19 cellular contexts compared by ENCODE assay signal in genomic region chr22:47021371-47022074, GRCh38.
DNase-seq lines count a peak whose midpoint lies in the region; ATAC-seq lines count a peak whose summit lies in the region.
"Had no signal": no experiment of that assay in that cellular context is flagged by ENCODE, and none has a peak within 500 bp of the region (broad histone marks: within the 10 kb centered on the region; RNA-seq: fewer than 3 reads in every experiment).

No MANE protein-coding gene starts in this region.

- H3K27ac Mint-ChIP-seq in activated naive CD4-positive, alpha-beta T cell treated with anti-CD3 and anti-CD28 coated beads for 36 hours: peak overlapping the region; percentile 11
- peak overlapping the region; percentile 61 for H3K27ac Mint-ChIP-seq in T-helper 17 cell
- peak overlapping the region; percentile 57 for H3K27ac Mint-ChIP-seq in stimulated activated naive B cell treated with anti-CD40 and anti-IgM and Interleukin-4, amounts not matched to agents 10 μg/mL and 1 μg/mL and 100 μg/mL, for 72 hours
- H3K27ac Mint-ChIP-seq: GM23338 had no signal

- no peak overlapping the region for H2BK15ac ChIP-seq in mesenchymal stem cell (ENCODE audit: low read depth, poor library complexity, severe bottlenecking)

- H4K91ac ChIP-seq in mesenchymal stem cell (ENCODE audit: low read length): no peak overlapping the region

- H3K36me3 ChIP-seq in mesenchymal stem cell (ENCODE audit: control insufficient read depth in 1 of 2, insufficient read depth in 2 of 2, low read depth in 1 of 2, low read length in 2 of 2): peaks cover 7 to 17% of the 10 kb centered on the region in 2 experiments

- ATAC-seq in T-helper 17 cell (no peak), HG03108 (IDR thresholded peaks at IDR 0.05; ENCODE audit: unreplicated experiment) (no peak)
- no peak for ATAC-seq in stimulated activated naive B cell treated with anti-CD40 and anti-IgM and Interleukin-4, amounts not matched to agents 10 μg/mL and 1 μg/mL and 100 μg/mL, for 72 hours (replicated peaks)
- ATAC-seq: GM23338, HCT116, K562 had no signal

- H3K4ac ChIP-seq in mesenchymal stem cell (ENCODE audit: low read depth in 1 of 2, low read length in 2 of 2): no peak overlapping the region

- H3K4me3 Mint-ChIP-seq in activated naive CD4-positive, alpha-beta T cell treated with anti-CD3 and anti-CD28 coated beads for 36 hours: no peak overlapping the region
- no peak overlapping the region for H3K4me3 Mint-ChIP-seq in T-helper 17 cell
- no peak overlapping the region for H3K4me3 Mint-ChIP-seq in stimulated activated naive B cell treated with anti-CD40 and anti-IgM and Interleukin-4, amounts not matched to agents 10 μg/mL and 1 μg/mL and 100 μg/mL, for 72 hours
- H3K4me3 Mint-ChIP-seq: GM23338 had no signal

- intact Hi-C loops in activated naive CD4-positive, alpha-beta T cell treated with anti-CD3 and anti-CD28 coated beads for 36 hours (cut with micrococcal nuclease): no loop called here

- no peak overlapping the region for H2BK5ac ChIP-seq in mesenchymal stem cell (ENCODE audit: low read depth, low read length, poor library complexity, severe bottlenecking)

- H3K9ac ChIP-seq in mesenchymal stem cell (ENCODE audit: low read length): no peak overlapping the region

- peaks cover 8% of the 10 kb centered on the region for H3K4me1 ChIP-seq in mesenchymal stem cell (ENCODE audit: control insufficient read depth, insufficient read depth, low read depth, low read length)

- H3K9me3 ChIP-seq in T-helper 17 cell (ENCODE audit: control insufficient read depth, low read length, poor library complexity, severe bottlenecking) (no peaks in the 10 kb centered on the region), mesenchymal stem cell (ENCODE audit: control insufficient read depth, low read length) (no peaks in the 10 kb centered on the region)

- no peaks in the 10 kb centered on the region for H3K27me3 ChIP-seq in mesenchymal stem cell (ENCODE audit: control insufficient read depth in 1 of 2, insufficient read depth in 1 of 2, low read length in 2 of 2)

- H3K27ac ChIP-seq in mesenchymal stem cell (ENCODE audit: low read length, poor library complexity, severe bottlenecking): no peak overlapping the region
- H3K27ac ChIP-seq: C4-2B had no signal

- H4K8ac ChIP-seq in mesenchymal stem cell (ENCODE audit: low read length): no peak overlapping the region

- peaks cover 5% of the 10 kb centered on the region for H3K36me3 Mint-ChIP-seq in activated naive CD4-positive, alpha-beta T cell treated with anti-CD3 and anti-CD28 coated beads for 36 hours (ENCODE audit: low read depth)
- H3K36me3 Mint-ChIP-seq in T-helper 17 cell (ENCODE audit: low read depth): peaks cover 6% of the 10 kb centered on the region
- H3K36me3 Mint-ChIP-seq in stimulated activated naive B cell treated with anti-CD40 and anti-IgM and Interleukin-4, amounts not matched to agents 10 μg/mL and 1 μg/mL and 100 μg/mL, for 72 hours: peaks cover 61% of the 10 kb centered on the region in 2 donors

- H3K18ac ChIP-seq in mesenchymal stem cell (ENCODE audit: low read depth in 1 of 2, low read length in 2 of 2): no peak overlapping the region

- peaks cover 34% of the 10 kb centered on the region for H3K4me1 Mint-ChIP-seq in activated naive CD4-positive, alpha-beta T cell treated with anti-CD3 and anti-CD28 coated beads for 36 hours (ENCODE audit: low read depth)
- peaks cover 23% of the 10 kb centered on the region for H3K4me1 Mint-ChIP-seq in T-helper 17 cell
- H3K4me1 Mint-ChIP-seq in stimulated activated naive B cell treated with anti-CD40 and anti-IgM and Interleukin-4, amounts not matched to agents 10 μg/mL and 1 μg/mL and 100 μg/mL, for 72 hours: peaks cover 20 to 23% of the 10 kb centered on the region in 2 donors

- no peaks in the 10 kb centered on the region for H3K27me3 Mint-ChIP-seq in activated naive CD4-positive, alpha-beta T cell treated with anti-CD3 and anti-CD28 coated beads for 36 hours (ENCODE audit: low read depth)
- no peaks in the 10 kb centered on the region for H3K27me3 Mint-ChIP-seq in T-helper 17 cell
- no peaks in the 10 kb centered on the region for H3K27me3 Mint-ChIP-seq in stimulated activated naive B cell treated with anti-CD40 and anti-IgM and Interleukin-4, amounts not matched to agents 10 μg/mL and 1 μg/mL and 100 μg/mL, for 72 hours

- H2BK120ac ChIP-seq in mesenchymal stem cell (ENCODE audit: low read depth, low read length): no peak overlapping the region

- H3K23ac ChIP-seq in mesenchymal stem cell (ENCODE audit: low read length in 2 of 2): no peak overlapping the region

- peak overlapping the region in 1 of 2 experiments; percentile 6 for H3K14ac ChIP-seq in mesenchymal stem cell (ENCODE audit: low read length in 2 of 2)

- peaks cover 29% of the 10 kb centered on the region for H3K79me1 ChIP-seq in mesenchymal stem cell (replicated peaks; ENCODE audit: low read length, poor library complexity, severe bottlenecking)

- CTCF ChIA-PET in activated naive CD4-positive, alpha-beta T cell treated with anti-CD3 and anti-CD28 coated beads for 36 hours (lab: Charles Lee): no interaction called here

- H2AK5ac ChIP-seq in mesenchymal stem cell (ENCODE audit: low read length, severe bottlenecking): peak overlapping the region; percentile 86

- WGBS in mesenchymal stem cell: 95% methylated on average over 7 of the region's 7 CpGs

- H3K9me3 Mint-ChIP-seq in activated naive CD4-positive, alpha-beta T cell treated with anti-CD3 and anti-CD28 coated beads for 36 hours: no peaks in the 10 kb centered on the region
- H3K9me3 Mint-ChIP-seq in stimulated activated naive B cell treated with anti-CD40 and anti-IgM and Interleukin-4, amounts not matched to agents 10 μg/mL and 1 μg/mL and 100 μg/mL, for 72 hours: peaks cover 19 to 25% of the 10 kb centered on the region in 2 donors

- no peak overlapping the region for H2BK12ac ChIP-seq in mesenchymal stem cell (ENCODE audit: low read length in 2 of 2)

- H2AFZ ChIP-seq in mesenchymal stem cell (ENCODE audit: low read depth, low read length): no peak overlapping the region
- H2AFZ ChIP-seq: GM23338 had no signal

- no peak for DNase-seq in activated naive CD4-positive, alpha-beta T cell treated with anti-CD3 and anti-CD28 coated beads for 36 hours
- DNase-seq in activated naive CD4-positive, alpha-beta T cell treated with anti-CD3 and anti-CD28 coated beads, Interleukin-2, amount 50 U/mL, for 16 hours: no peak
- DNase-seq in T-helper 17 cell (no peak), mesenchymal stem cell (no peak), NCI-H345 treated with DMSO at 0.1 percent for 48 hours (lab: John Stamatoyannopoulos, UW; ENCODE audit: unreplicated experiment) (no peak), NCI-H446 (lab: John Stamatoyannopoulos, UW) (no peak)
- no peak for DNase-seq in stimulated activated naive B cell treated with anti-CD40 and anti-IgM and Interleukin-4, amounts not matched to agents 10 μg/mL and 1 μg/mL and 100 μg/mL, for 72 hours
- DNase-seq: COR-L47, MV-4-11, NCI-H1417 treated with DMSO at 0.1 percent for 48 hours, NCI-H1930, NCI-H2171 treated with DMSO at 0.1 percent for 48 hours, NCI-H510A, NCI-H82 had no signal

- no peak overlapping the region for H3K4me3 ChIP-seq in mesenchymal stem cell (ENCODE audit: insufficient read depth in 1 of 2, low read depth in 1 of 2, low read length in 2 of 2)
- H3K4me3 ChIP-seq: GM23338, K562 had no signal

- H3K4me2 ChIP-seq in mesenchymal stem cell (ENCODE audit: low read length, poor library complexity, severe bottlenecking): no peak overlapping the region
- H3K4me2 ChIP-seq: GM23338 had no signal

Comparison
In these comparisons a context has a peak if more than half of its experiments do, and no peak if none do; other contexts are left out.
1. H3K27ac Mint-ChIP-seq: peak in every context shown above with its lines; median percentile 61 in T-helper 17 cell; 57 in stimulated activated naive B cell treated with anti-CD40 and anti-IgM and Interleukin-4, amounts not matched to agents 10 μg/mL and 1 μg/mL and 100 μg/mL, for 72 hours; 11 in activated naive CD4-positive, alpha-beta T cell treated with anti-CD3 and anti-CD28 coated beads for 36 hours.